ENCODE assay signal across 1 cellular context in the genomic region with DNA sequence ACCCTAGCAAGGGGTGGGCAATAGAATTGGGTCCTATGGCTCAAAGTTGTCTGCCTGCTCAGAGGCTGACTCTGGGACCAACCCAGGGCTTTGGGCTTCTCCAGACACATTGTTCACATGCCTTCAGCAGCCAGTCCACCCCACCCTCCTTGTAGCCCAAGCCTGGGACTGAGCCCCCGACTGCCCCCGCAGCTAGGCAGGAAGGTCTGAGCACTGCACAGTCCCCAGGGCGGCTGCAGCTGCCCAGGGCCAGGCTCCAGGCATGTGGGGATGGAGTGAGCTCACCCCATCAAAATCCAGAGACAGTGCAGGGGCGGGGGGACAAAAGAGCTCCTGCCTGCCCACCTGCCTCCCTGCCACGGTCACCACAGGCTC.
TF ChIP-seq lines count a peak whose summit lies in the region.

No MANE protein-coding gene starts in this region.

TF ChIP-seq in GM23338, 12 proteins besides CTCF, POLR2A, EP300 and RAD21 (continued from another document):
- TF ChIP-seq, protein P1, sequence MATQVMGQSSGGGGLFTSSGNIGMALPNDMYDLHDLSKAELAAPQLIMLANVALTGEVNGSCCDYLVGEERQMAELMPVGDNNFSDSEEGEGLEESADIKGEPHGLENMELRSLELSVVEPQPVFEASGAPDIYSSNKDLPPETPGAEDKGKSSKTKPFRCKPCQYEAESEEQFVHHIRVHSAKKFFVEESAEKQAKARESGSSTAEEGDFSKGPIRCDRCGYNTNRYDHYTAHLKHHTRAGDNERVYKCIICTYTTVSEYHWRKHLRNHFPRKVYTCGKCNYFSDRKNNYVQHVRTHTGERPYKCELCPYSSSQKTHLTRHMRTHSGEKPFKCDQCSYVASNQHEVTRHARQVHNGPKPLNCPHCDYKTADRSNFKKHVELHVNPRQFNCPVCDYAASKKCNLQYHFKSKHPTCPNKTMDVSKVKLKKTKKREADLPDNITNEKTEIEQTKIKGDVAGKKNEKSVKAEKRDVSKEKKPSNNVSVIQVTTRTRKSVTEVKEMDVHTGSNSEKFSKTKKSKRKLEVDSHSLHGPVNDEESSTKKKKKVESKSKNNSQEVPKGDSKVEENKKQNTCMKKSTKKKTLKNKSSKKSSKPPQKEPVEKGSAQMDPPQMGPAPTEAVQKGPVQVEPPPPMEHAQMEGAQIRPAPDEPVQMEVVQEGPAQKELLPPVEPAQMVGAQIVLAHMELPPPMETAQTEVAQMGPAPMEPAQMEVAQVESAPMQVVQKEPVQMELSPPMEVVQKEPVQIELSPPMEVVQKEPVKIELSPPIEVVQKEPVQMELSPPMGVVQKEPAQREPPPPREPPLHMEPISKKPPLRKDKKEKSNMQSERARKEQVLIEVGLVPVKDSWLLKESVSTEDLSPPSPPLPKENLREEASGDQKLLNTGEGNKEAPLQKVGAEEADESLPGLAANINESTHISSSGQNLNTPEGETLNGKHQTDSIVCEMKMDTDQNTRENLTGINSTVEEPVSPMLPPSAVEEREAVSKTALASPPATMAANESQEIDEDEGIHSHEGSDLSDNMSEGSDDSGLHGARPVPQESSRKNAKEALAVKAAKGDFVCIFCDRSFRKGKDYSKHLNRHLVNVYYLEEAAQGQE (IDR thresholded peaks at IDR 0.05; ENCODE audit: unreplicated experiment): no peak
- TF ChIP-seq, protein P2, sequence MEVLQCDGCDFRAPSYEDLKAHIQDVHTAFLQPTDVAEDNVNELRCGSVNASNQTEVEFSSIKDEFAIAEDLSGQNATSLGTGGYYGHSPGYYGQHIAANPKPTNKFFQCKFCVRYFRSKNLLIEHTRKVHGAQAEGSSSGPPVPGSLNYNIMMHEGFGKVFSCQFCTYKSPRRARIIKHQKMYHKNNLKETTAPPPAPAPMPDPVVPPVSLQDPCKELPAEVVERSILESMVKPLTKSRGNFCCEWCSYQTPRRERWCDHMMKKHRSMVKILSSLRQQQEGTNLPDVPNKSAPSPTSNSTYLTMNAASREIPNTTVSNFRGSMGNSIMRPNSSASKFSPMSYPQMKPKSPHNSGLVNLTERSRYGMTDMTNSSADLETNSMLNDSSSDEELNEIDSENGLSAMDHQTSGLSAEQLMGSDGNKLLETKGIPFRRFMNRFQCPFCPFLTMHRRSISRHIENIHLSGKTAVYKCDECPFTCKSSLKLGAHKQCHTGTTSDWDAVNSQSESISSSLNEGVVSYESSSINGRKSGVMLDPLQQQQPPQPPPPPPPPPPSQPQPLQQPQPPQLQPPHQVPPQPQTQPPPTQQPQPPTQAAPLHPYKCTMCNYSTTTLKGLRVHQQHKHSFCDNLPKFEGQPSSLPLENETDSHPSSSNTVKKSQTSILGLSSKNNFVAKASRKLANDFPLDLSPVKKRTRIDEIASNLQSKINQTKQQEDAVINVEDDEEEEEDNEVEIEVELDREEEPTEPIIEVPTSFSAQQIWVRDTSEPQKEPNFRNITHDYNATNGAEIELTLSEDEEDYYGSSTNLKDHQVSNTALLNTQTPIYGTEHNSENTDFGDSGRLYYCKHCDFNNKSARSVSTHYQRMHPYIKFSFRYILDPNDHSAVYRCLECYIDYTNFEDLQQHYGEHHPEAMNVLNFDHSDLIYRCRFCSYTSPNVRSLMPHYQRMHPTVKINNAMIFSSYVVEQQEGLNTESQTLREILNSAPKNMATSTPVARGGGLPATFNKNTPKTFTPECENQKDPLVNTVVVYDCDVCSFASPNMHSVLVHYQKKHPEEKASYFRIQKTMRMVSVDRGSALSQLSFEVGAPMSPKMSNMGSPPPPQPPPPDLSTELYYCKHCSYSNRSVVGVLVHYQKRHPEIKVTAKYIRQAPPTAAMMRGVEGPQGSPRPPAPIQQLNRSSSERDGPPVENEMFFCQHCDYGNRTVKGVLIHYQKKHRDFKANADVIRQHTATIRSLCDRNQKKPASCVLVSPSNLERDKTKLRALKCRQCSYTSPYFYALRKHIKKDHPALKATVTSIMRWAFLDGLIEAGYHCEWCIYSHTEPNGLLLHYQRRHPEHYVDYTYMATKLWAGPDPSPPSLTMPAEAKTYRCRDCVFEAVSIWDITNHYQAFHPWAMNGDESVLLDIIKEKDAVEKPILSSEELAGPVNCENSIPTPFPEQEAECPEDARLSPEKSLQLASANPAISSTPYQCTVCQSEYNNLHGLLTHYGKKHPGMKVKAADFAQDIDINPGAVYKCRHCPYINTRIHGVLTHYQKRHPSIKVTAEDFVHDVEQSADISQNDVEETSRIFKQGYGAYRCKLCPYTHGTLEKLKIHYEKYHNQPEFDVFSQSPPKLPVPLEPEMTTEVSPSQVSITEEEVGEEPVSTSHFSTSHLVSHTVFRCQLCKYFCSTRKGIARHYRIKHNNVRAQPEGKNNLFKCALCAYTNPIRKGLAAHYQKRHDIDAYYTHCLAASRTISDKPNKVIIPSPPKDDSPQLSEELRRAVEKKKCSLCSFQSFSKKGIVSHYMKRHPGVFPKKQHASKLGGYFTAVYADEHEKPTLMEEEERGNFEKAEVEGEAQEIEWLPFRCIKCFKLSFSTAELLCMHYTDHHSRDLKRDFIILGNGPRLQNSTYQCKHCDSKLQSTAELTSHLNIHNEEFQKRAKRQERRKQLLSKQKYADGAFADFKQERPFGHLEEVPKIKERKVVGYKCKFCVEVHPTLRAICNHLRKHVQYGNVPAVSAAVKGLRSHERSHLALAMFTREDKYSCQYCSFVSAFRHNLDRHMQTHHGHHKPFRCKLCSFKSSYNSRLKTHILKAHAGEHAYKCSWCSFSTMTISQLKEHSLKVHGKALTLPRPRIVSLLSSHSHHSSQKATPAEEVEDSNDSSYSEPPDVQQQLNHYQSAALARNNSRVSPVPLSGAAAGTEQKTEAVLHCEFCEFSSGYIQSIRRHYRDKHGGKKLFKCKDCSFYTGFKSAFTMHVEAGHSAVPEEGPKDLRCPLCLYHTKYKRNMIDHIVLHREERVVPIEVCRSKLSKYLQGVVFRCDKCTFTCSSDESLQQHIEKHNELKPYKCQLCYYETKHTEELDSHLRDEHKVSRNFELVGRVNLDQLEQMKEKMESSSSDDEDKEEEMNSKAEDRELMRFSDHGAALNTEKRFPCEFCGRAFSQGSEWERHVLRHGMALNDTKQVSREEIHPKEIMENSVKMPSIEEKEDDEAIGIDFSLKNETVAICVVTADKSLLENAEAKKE (CRISPR knock-in tag; IDR thresholded peaks at IDR 0.05): no peak
- no peak for TF ChIP-seq STAT1 (IDR thresholded peaks at IDR 0.05; ENCODE audit: unreplicated experiment)
- no peak for TF ChIP-seq EZH2phosphoT487 (IDR thresholded peaks at IDR 0.05; ENCODE audit: unreplicated experiment)
